Comparison of ENCODE assay signal across 2 cellular contexts in the genomic region with DNA sequence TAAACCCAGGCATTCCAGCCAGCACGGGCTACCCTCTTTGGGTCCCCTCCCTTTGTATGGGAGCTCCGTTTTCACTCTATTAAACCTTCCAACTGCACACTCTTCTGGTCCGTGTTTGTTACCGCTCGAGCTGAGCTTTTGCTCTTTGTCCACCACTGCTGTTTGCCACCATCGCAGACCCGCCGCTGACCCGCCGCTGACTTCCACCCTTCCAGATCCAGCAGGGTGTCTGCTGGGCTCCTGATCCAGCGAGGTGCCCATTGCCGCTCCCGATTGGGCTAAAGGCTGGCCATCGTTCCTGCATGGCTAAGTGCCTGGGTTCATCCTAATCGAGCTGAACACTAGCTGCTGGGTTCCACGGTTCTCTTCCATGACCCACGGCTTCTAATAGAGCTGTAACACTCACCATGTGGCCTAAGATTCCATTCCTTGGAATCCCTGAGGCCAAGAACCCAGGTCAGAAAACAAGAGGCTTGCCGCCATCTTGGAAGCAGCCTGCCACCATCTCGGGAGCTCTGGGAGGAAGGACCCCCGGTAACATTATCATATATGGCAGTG.
TF ChIP-seq lines count a peak whose summit lies in the region.

No MANE protein-coding gene starts in this region.

TF ChIP-seq in K562, 482 proteins besides CTCF, POLR2A, EP300 and RAD21:
- TF ChIP-seq, protein P1, sequence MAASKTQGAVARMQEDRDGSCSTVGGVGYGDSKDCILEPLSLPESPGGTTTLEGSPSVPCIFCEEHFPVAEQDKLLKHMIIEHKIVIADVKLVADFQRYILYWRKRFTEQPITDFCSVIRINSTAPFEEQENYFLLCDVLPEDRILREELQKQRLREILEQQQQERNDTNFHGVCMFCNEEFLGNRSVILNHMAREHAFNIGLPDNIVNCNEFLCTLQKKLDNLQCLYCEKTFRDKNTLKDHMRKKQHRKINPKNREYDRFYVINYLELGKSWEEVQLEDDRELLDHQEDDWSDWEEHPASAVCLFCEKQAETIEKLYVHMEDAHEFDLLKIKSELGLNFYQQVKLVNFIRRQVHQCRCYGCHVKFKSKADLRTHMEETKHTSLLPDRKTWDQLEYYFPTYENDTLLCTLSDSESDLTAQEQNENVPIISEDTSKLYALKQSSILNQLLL (CRISPR knock-in tag; IDR thresholded peaks at IDR 0.05; ENCODE audit: borderline replicate concordance): peak; percentile 91
- no peak for TF ChIP-seq EWSR1 (IDR thresholded peaks at IDR 0.05; ENCODE audit: borderline replicate concordance, low read depth, partially characterized antibody)
- TF ChIP-seq, protein P2, sequence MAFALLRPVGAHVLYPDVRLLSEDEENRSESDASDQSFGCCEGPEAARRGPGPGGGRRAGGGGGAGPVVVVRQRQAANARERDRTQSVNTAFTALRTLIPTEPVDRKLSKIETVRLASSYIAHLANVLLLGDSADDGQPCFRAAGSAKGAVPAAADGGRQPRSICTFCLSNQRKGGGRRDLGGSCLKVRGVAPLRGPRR (CRISPR knock-in tag; IDR thresholded peaks at IDR 0.05): no peak
- TF ChIP-seq, protein P3, sequence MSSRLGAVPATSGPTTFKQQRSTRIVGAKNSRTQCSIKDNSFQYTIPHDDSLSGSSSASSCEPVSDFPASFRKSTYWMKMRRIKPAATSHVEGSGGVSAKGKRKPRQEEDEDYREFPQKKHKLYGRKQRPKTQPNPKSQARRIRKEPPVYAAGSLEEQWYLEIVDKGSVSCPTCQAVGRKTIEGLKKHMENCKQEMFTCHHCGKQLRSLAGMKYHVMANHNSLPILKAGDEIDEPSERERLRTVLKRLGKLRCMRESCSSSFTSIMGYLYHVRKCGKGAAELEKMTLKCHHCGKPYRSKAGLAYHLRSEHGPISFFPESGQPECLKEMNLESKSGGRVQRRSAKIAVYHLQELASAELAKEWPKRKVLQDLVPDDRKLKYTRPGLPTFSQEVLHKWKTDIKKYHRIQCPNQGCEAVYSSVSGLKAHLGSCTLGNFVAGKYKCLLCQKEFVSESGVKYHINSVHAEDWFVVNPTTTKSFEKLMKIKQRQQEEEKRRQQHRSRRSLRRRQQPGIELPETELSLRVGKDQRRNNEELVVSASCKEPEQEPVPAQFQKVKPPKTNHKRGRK (tag; IDR thresholded peaks at IDR 0.05): no peak

TF ChIP-seq in H1, 55 proteins besides CTCF, POLR2A, EP300 and RAD21:
- TF ChIP-seq, protein P4, sequence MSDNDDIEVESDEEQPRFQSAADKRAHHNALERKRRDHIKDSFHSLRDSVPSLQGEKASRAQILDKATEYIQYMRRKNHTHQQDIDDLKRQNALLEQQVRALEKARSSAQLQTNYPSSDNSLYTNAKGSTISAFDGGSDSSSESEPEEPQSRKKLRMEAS (IDR thresholded peaks at IDR 0.05): no peak
- no peak for TF ChIP-seq TEAD4 (IDR thresholded peaks at IDR 0.05; ENCODE audit: low read depth, low read length)
- TF ChIP-seq YY1 (IDR thresholded peaks at IDR 0.05; ENCODE audit: low read depth, low read length): peak; percentile 45; the same call in 1 of the 2 replicates
- no peak for TF ChIP-seq ASH2L (IDR thresholded peaks at IDR 0.05; ENCODE audit: low read length)
- no peak for TF ChIP-seq SP1 (IDR thresholded peaks at IDR 0.05; ENCODE audit: low read depth, low read length)
- no peak for TF ChIP-seq SIN3A (conservative IDR thresholded peaks at IDR 0.05 in 1 of 2, IDR thresholded peaks at IDR 0.05 in 1 of 2; ENCODE audit: low read depth in 1 of 2, low read length in 2 of 2)
- TF ChIP-seq TCF12 (IDR thresholded peaks at IDR 0.05; ENCODE audit: low read depth, low read length): no peak
- TF ChIP-seq GABPA (IDR thresholded peaks at IDR 0.05; ENCODE audit: borderline replicate concordance, insufficient read depth, low read length): no peak
- no peak for TF ChIP-seq BACH1 (IDR thresholded peaks at IDR 0.05; ENCODE audit: low read length)
